Comparison of ENCODE assay signal across 18 cellular contexts in the genomic region with DNA sequence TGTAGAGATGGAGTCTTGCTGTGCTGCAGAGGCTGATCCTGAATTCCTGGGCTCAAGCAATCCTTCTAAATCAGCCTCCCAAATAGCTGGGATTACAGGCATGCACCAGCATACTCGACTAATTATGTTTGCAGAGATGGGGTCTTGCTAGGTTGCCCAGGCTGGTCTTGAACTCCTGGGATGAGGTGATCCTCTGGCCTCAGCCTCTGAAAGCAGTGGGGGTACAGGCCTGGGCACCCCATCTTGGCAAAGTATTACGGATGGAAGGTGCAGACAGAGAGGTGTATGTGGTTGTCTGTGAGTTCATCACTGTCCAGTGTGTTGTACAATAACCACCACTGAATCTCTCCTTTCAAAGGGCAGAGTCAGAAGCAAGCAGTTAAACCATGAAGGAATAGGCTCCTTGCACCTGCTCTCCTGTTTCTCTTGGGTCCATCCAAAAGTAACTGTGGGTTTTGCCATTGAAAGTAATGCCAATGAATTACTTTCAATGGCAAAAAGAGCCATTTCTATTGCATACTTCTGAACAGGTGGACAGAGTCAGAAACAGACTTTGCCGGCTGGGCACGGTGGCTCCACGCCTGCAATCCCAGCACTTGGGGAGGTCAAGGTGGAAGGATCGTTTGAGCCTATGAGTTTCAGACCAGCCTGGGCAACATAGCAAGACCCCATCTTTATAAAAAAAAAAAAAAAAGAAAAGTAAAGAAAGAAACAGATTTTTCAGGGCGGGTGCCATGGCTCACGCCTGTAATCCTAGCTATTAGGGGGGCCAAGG. TPM values are rescaled to one million over a fixed set of nuclear protein-coding genes. Genes with fewer than 3 reads are reported as not detected.
DNase-seq lines count a peak whose midpoint lies in the region; ATAC-seq and TF ChIP-seq lines count a peak whose summit lies in the region.
"Had no signal": no experiment of that assay in that cellular context is flagged by ENCODE, and none has a peak within 500 bp of the region (broad histone marks: within the 10 kb centered on the region; RNA-seq: fewer than 3 reads in every experiment).

No MANE protein-coding gene starts in this region.

- CTCF ChIA-PET in WTC11 (lab: Charles Lee): no interaction called here

- TF ChIP-seq CTCF in WTC11 (IDR thresholded peaks at IDR 0.05): no peak
- no peak for TF ChIP-seq CTCF in coronary artery (IDR thresholded peaks at IDR 0.05)

- no peak for ATAC-seq in activated T-cell treated with anti-CD3 and anti-CD28 coated beads, Interleukin-2, amount 50 U/mL, for 72 hours (replicated peaks in 1 of 2)
- ATAC-seq in WTC11 (no peak), HG03280 (IDR thresholded peaks at IDR 0.05; ENCODE audit: unreplicated experiment) (no peak)
- ATAC-seq in stimulated activated memory B cell treated with anti-CD40 and anti-IgM and Interleukin-4, amounts not matched to agents 10 μg/mL and 1 μg/mL and 100 μg/mL, for 72 hours: no peak
- ATAC-seq: A549 had no signal

- H3K4me1 Mint-ChIP-seq in activated T-cell treated with anti-CD3 and anti-CD28 coated beads, Interleukin-2, amount 50 U/mL, for 72 hours (ENCODE audit: low read depth): peaks cover 32% of the 10 kb centered on the region
- H3K4me1 Mint-ChIP-seq in WTC11: peaks cover 8% of the 10 kb centered on the region
- H3K4me1 Mint-ChIP-seq in stimulated activated memory B cell treated with anti-CD40 and anti-IgM and Interleukin-4, amounts not matched to agents 10 μg/mL and 1 μg/mL and 100 μg/mL, for 72 hours: peaks cover 34% of the 10 kb centered on the region

- no peak overlapping the region for H3K4me3 ChIP-seq in coronary artery
- H3K4me3 ChIP-seq: A549 had no signal

- H3K27ac ChIP-seq in coronary artery: no peak overlapping the region
- H3K27ac ChIP-seq: A549, C4-2B had no signal

- no peak overlapping the region for H3K4me3 Mint-ChIP-seq in activated T-cell treated with anti-CD3 and anti-CD28 coated beads, Interleukin-2, amount 50 U/mL, for 72 hours
- no peak overlapping the region for H3K4me3 Mint-ChIP-seq in WTC11
- no peak overlapping the region for H3K4me3 Mint-ChIP-seq in stimulated activated memory B cell treated with anti-CD40 and anti-IgM and Interleukin-4, amounts not matched to agents 10 μg/mL and 1 μg/mL and 100 μg/mL, for 72 hours

- POLR2A ChIA-PET in WTC11 (lab: Charles Lee): no interaction called here

- H3K27ac Mint-ChIP-seq in activated T-cell treated with anti-CD3 and anti-CD28 coated beads, Interleukin-2, amount 50 U/mL, for 72 hours: peak overlapping the region; percentile 100
- H3K27ac Mint-ChIP-seq in WTC11: no peak overlapping the region
- H3K27ac Mint-ChIP-seq in stimulated activated memory B cell treated with anti-CD40 and anti-IgM and Interleukin-4, amounts not matched to agents 10 μg/mL and 1 μg/mL and 100 μg/mL, for 72 hours: peak overlapping the region; percentile 94

- DNase-seq in activated T-cell treated with anti-CD3 and anti-CD28 coated beads, Interleukin-2, amount 50 U/mL, for 72 hours: no peak
- no peak for DNase-seq in activated T-cell treated with anti-CD3 and anti-CD28 coated beads for 4 hours
- DNase-seq in WTC11 (ENCODE audit: low spot score): no peak
- peak; percentile 16 for DNase-seq in islet precursor cell
- DNase-seq in coronary artery (ENCODE audit: low spot score): no peak
- DNase-seq in cerebellar cortex (ENCODE audit: low spot score): no peak
- DNase-seq: COR-L47, DMS153, KG1, NCI-H1105, NCI-H187 treated with DMSO at 0.1 percent for 48 hours, NCI-H446 treated with DMSO at 0.1 percent for 48 hours, NCI-H748 treated with DMSO at 0.1 percent for 48 hours had no signal

- H3K36me3 Mint-ChIP-seq in activated T-cell treated with anti-CD3 and anti-CD28 coated beads, Interleukin-2, amount 50 U/mL, for 72 hours (ENCODE audit: insufficient read depth in 2 of 2): no peaks in the 10 kb centered on the region
- 0 out of 2 replicates have a peak, but pooled peaks cover 3% of the 10 kb centered on the region for H3K36me3 Mint-ChIP-seq in WTC11
- no peaks in the 10 kb centered on the region for H3K36me3 Mint-ChIP-seq in stimulated activated memory B cell treated with anti-CD40 and anti-IgM and Interleukin-4, amounts not matched to agents 10 μg/mL and 1 μg/mL and 100 μg/mL, for 72 hours

- no peaks in the 10 kb centered on the region for H3K9me3 Mint-ChIP-seq in activated T-cell treated with anti-CD3 and anti-CD28 coated beads, Interleukin-2, amount 50 U/mL, for 72 hours
- H3K9me3 Mint-ChIP-seq in WTC11: peaks cover 18% of the 10 kb centered on the region
- no peaks in the 10 kb centered on the region for H3K9me3 Mint-ChIP-seq in stimulated activated memory B cell treated with anti-CD40 and anti-IgM and Interleukin-4, amounts not matched to agents 10 μg/mL and 1 μg/mL and 100 μg/mL, for 72 hours

- no peaks in the 10 kb centered on the region for H3K27me3 Mint-ChIP-seq in activated T-cell treated with anti-CD3 and anti-CD28 coated beads, Interleukin-2, amount 50 U/mL, for 72 hours (ENCODE audit: low read depth)
- no peaks in the 10 kb centered on the region for H3K27me3 Mint-ChIP-seq in WTC11 (ENCODE audit: low read depth)
- H3K27me3 Mint-ChIP-seq in stimulated activated memory B cell treated with anti-CD40 and anti-IgM and Interleukin-4, amounts not matched to agents 10 μg/mL and 1 μg/mL and 100 μg/mL, for 72 hours: no peaks in the 10 kb centered on the region

TF ChIP-seq in WTC11, 78 proteins besides CTCF, POLR2A, EP300 and RAD21:
- TF ChIP-seq GABPB1 (CRISPR knock-in tag; IDR thresholded peaks at IDR 0.05) (no peak), TCF7 (CRISPR knock-in tag; IDR thresholded peaks at IDR 0.05; ENCODE audit: low read depth) (no peak), ZNF121 (CRISPR knock-in tag; IDR thresholded peaks at IDR 0.05) (peak; percentile 59; the same call in 1 of the 2 replicates)
- TF ChIP-seq, protein P1, sequence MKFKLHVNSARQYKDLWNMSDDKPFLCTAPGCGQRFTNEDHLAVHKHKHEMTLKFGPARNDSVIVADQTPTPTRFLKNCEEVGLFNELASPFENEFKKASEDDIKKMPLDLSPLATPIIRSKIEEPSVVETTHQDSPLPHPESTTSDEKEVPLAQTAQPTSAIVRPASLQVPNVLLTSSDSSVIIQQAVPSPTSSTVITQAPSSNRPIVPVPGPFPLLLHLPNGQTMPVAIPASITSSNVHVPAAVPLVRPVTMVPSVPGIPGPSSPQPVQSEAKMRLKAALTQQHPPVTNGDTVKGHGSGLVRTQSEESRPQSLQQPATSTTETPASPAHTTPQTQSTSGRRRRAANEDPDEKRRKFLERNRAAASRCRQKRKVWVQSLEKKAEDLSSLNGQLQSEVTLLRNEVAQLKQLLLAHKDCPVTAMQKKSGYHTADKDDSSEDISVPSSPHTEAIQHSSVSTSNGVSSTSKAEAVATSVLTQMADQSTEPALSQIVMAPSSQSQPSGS (CRISPR knock-in tag; IDR thresholded peaks at IDR 0.05; ENCODE audit: borderline replicate concordance, low read depth): no peak
TF ChIP-seq in WTC11: peak in this region for 1.

RNA-seq across cellular contexts. Expression of a gene that starts 7.0 kb away (rescaled TPM):
- 10 to 100 TPM; 71.6 to 73.9 TPM for total RNA-seq in activated T-cell treated with anti-CD3 and anti-CD28 coated beads, Interleukin-2, amount 50 U/mL, for 72 hours
- 44.5 to 68.1 TPM (median 45.5 TPM) in 3 replicates for total RNA-seq in WTC11 (2021)

RNA-seq across cellular contexts. Expression of a gene that starts 30.4 kb away (rescaled TPM):
- under 1 TPM; 0.21 to 0.70 TPM for total RNA-seq in activated T-cell treated with anti-CD3 and anti-CD28 coated beads, Interleukin-2, amount 50 U/mL, for 72 hours
- total RNA-seq in WTC11 (2021): 0.32 to 0.87 TPM (median 0.33 TPM) in 3 replicates
- total RNA-seq: MCF 10A had no signal

RNA-seq across cellular contexts. Expression of a gene that starts 47.4 kb away (rescaled TPM):
- 10 to 100 TPM; 40.1 to 45.7 TPM for total RNA-seq in activated T-cell treated with anti-CD3 and anti-CD28 coated beads, Interleukin-2, amount 50 U/mL, for 72 hours
- total RNA-seq in WTC11 (2021): 0.32 to 0.37 TPM (median 0.32 TPM) in 3 replicates
- total RNA-seq: MCF 10A had no signal

Comparison
In these comparisons a context has a peak if more than half of its experiments do, and no peak if none do; other contexts are left out.
1. RNA of a gene that starts 47.4 kb away (total RNA-seq): 40.1 to 45.7 TPM in activated T-cell treated with anti-CD3 and anti-CD28 coated beads, Interleukin-2, amount 50 U/mL, for 72 hours; 0.32 to 0.37 TPM in WTC11; every median in the first group is over 10 times any median in the second.